Comparison of ENCODE assay signal across 1 cellular context in the genomic region with DNA sequence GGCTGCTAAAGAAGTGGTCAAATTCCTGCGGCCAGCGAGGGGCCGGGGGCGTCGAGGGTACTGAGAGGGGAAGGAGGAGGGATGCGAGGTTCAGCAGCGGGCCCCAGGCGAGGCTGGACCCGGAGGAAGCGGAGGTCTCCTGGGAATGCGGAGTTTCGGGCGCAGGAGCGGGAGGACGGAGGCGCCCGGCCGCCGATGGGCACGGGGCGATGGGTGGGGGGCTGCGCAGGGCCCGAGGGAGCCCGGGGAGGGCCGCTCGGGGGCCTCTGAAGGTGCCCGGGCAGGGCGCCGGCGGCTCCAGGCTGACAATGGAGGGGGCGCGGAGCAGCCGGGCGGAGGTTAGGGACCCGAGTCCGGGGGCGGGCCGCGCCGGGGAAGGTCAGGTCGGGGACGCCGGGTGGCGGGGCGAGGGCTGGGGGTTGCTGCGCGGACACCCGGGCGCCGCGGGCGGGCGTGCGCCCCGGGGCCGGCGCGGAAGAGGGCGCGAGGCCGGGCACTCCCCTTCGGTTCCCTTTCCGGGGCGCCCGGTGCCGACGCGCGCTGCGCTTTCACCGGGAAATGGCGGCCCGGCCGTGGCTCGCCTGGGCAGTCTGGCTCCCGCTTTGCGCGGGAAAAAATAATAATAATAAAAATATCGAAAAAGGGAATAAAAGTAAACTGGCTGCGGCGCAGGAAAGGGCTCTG.
TF ChIP-seq lines count a peak whose summit lies in the region.

No MANE protein-coding gene starts in this region.

TF ChIP-seq in GM12878, 131 proteins besides CTCF, POLR2A, EP300 and RAD21:
- TF ChIP-seq PRDM15 (CRISPR knock-in tag; IDR thresholded peaks at IDR 0.05) (no peak), SUZ12 (IDR thresholded peaks at IDR 0.05; ENCODE audit: unreplicated experiment) (peak; percentile 64)
